In genomic region chr14:54556535-54556934, GRCh38 we compare ENCODE assay signal across 15 cellular contexts.
"Had no signal": no experiment of that assay in that cellular context is flagged by ENCODE, and none has a peak within 500 bp of the region (broad histone marks: within the 10 kb centered on the region; RNA-seq: fewer than 3 reads in every experiment).

No MANE protein-coding gene starts in this region.

- H3K27ac ChIP-seq: prostate gland had no signal

- H3K36me3 ChIP-seq: prostate gland had no signal

- H3K4me1 ChIP-seq: prostate gland had no signal

- DNase-seq: activated CD4-positive, alpha-beta memory T cell treated with anti-CD3 and anti-CD28 coated beads, Interleukin-2, amount 10 ng/mL, durations not matched to agents 7 days and 5 days; activated CD4-positive, alpha-beta T cell treated with anti-CD3 and anti-CD28 coated beads for 1 hour; activated gamma-delta T cell treated with Interleukin-2 at 50 U/mL for 16 hours; activated naive CD8-positive, alpha-beta T cell treated with anti-CD3 and anti-CD28 coated beads for 36 hours; activated T-cell treated with anti-CD3 and anti-CD28 coated beads, Interleukin-2, amount 50 U/mL, for 48 hours; anterior cingulate cortex; hippocampal formation; left cardiac atrium; nucleus accumbens; stimulated activated CD4-positive, alpha-beta T cell treated with anti-CD3 and anti-CD28 coated beads, Interleukin-2, amount 100 ng/mL, for 24 hours; stimulated activated naive CD4-positive, alpha-beta T cell had no signal

- ATAC-seq: esophagus mucosa; left cardiac atrium; natural killer cell treated with Interleukin-12 subunit alpha and Interleukin-12 subunit beta and Interleukin-15 and Interleukin-18, amount 100 ng/mL, for 72 hours; sciatic nerve had no signal

- H3K9me3 ChIP-seq: prostate gland had no signal

- H3K4me3 ChIP-seq: prostate gland had no signal
